In the genomic region with DNA sequence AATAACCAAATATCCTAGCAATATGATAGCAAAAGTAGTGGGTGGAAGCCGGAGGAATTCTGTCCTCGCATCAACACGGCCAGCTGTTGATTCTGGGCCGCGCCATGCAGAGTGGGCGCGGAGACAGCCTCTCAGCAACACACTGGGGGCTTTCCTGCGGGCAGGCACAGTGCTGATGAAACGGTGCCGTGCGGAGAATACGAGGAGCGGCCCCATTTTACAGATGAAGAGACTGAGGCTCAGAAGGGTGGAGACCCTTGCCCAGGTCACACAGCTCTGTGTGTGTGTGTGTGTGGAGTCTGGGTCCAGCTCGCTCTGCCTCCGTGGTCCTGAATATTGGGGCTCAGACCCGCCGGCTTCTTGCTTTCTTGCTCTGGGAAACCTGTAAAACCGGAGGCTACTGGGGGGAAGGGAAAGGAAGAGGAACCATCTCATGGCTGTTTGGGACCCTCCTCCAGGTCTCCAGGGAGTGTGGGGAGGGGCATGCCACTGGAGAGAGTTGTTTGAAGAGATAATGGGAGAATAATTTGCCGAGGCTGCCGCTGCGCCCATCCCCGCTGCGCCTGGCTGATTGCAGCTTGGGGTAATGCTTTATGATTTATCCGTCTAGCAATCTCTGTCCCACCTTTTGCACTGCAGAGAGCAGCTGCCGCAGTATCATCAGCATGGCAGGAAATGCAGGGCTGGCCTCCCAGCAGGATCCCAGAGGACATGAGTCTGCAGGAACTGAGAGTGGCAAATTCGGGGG, we compare ENCODE assay signal across 14 cellular contexts. TPM values are rescaled to one million over a fixed set of nuclear protein-coding genes. Genes with fewer than 3 reads are reported as not detected.
DNase-seq lines count a peak whose midpoint lies in the region; ATAC-seq and TF ChIP-seq lines count a peak whose summit lies in the region.
"Had no signal": no experiment of that assay in that cellular context is flagged by ENCODE, and none has a peak within 500 bp of the region (broad histone marks: within the 10 kb centered on the region; RNA-seq: fewer than 3 reads in every experiment).

No MANE protein-coding gene starts in this region.

- H3K27ac Mint-ChIP-seq in activated CD4-positive, alpha-beta T cell treated with anti-CD3 and anti-CD28 coated beads, Interleukin-2, amount 10 ng/mL, durations not matched to agents 7 days and 5 days: no peak overlapping the region
- H3K27ac Mint-ChIP-seq: CD8-positive, alpha-beta T cell had no signal

- H3K27ac ChIP-seq in iPS-20b (ENCODE audit: low read length): no peak overlapping the region
- peak overlapping the region in 3 of 5 donors; percentile 54 to 82 (median 63) for H3K27ac ChIP-seq in stomach

- H3K9me3 ChIP-seq in iPS-20b (ENCODE audit: insufficient read depth, low read depth, low read length): no peaks in the 10 kb centered on the region
- no peaks in the 10 kb centered on the region for H3K9me3 ChIP-seq in stomach

- POLR2A ChIA-PET in activated CD4-positive, alpha-beta T cell treated with anti-CD3 and anti-CD28 coated beads, Interleukin-2, amount 10 ng/mL, durations not matched to agents 7 days and 5 days (lab: Charles Lee): no interaction called here

- H3K36me3 Mint-ChIP-seq in activated CD4-positive, alpha-beta T cell treated with anti-CD3 and anti-CD28 coated beads, Interleukin-2, amount 10 ng/mL, durations not matched to agents 7 days and 5 days (ENCODE audit: low read depth): no peaks in the 10 kb centered on the region
- H3K36me3 Mint-ChIP-seq: CD8-positive, alpha-beta T cell had no signal

- peaks cover 2% of the 10 kb centered on the region for H3K27me3 Mint-ChIP-seq in activated CD4-positive, alpha-beta T cell treated with anti-CD3 and anti-CD28 coated beads, Interleukin-2, amount 10 ng/mL, durations not matched to agents 7 days and 5 days

- no peak overlapping the region for H3K4me3 Mint-ChIP-seq in activated CD4-positive, alpha-beta T cell treated with anti-CD3 and anti-CD28 coated beads, Interleukin-2, amount 10 ng/mL, durations not matched to agents 7 days and 5 days
- H3K4me3 Mint-ChIP-seq: CD8-positive, alpha-beta T cell; central memory CD8-positive, alpha-beta T cell had no signal

- H3K4me1 ChIP-seq in iPS-20b (ENCODE audit: insufficient read depth, low read length): peaks cover 6% of the 10 kb centered on the region; the same call in 1 of the 2 replicates
- peaks cover 0 to 46% (median 3%) of the 10 kb centered on the region in 4 donors for H3K4me1 ChIP-seq in stomach

- CTCF ChIA-PET in activated CD4-positive, alpha-beta T cell treated with anti-CD3 and anti-CD28 coated beads, Interleukin-2, amount 10 ng/mL, durations not matched to agents 7 days and 5 days (lab: Charles Lee): no interaction called here

- TF ChIP-seq EP300 in stomach (IDR thresholded peaks at IDR 0.05): no peak

- 73 to 80% (median 77%) methylated on average over 26 of the region's 26 CpGs for WGBS in stomach, 5 donors

- no peak for TF ChIP-seq CTCF in NB4 (IDR thresholded peaks at IDR 0.05; ENCODE audit: low read depth, low read length)
- no peak for TF ChIP-seq CTCF in stomach (IDR thresholded peaks at IDR 0.05)

- H3K27me3 ChIP-seq in iPS-20b (ENCODE audit: insufficient read depth, low read length) (no peaks in the 10 kb centered on the region), stomach (no peaks in the 10 kb centered on the region)

- H3K9ac ChIP-seq in iPS-20b (ENCODE audit: low read depth, low read length): peak overlapping the region; percentile 27; the same call in 1 of the 2 replicates

- DNase-seq in NB4 (ENCODE audit: low read depth) (peak; percentile 87), stomach (no peak), COLO829 (ENCODE audit: low spot score) (no peak), NCI-H1092 treated with DMSO at 0.1 percent for 48 hours (lab: John Stamatoyannopoulos, UW) (no peak)
- no peak for DNase-seq in activated CD4-positive, alpha-beta T cell treated with anti-CD3 and anti-CD28 coated beads, Interleukin-2, amount 10 ng/mL, durations not matched to agents 7 days and 5 days
- DNase-seq: activated CD8-positive, alpha-beta memory T cell treated with anti-CD3 and anti-CD28 coated beads for 24 hours; activated naive CD4-positive, alpha-beta T cell treated with Interleukin-2 at 50 U/mL for 16 hours; CD8-positive, alpha-beta T cell; KG1 had no signal

- no peaks in the 10 kb centered on the region for H3K4me1 Mint-ChIP-seq in activated CD4-positive, alpha-beta T cell treated with anti-CD3 and anti-CD28 coated beads, Interleukin-2, amount 10 ng/mL, durations not matched to agents 7 days and 5 days
- H3K4me1 Mint-ChIP-seq: central memory CD8-positive, alpha-beta T cell had no signal

- intact Hi-C loops in stomach (cut with DNase I; ENCODE audit: low total_unique reads): no loop called here

- ATAC-seq in HG03159 (IDR thresholded peaks at IDR 0.05; ENCODE audit: unreplicated experiment): no peak
- ATAC-seq: CD8-positive, alpha-beta T cell; right cardiac atrium had no signal

- TF ChIP-seq POLR2A in NB4 (IDR thresholded peaks at IDR 0.05; ENCODE audit: extremely low read depth, insufficient read length) (no peak), stomach (IDR thresholded peaks at IDR 0.05) (no peak)

- H3K9me3 Mint-ChIP-seq in activated CD4-positive, alpha-beta T cell treated with anti-CD3 and anti-CD28 coated beads, Interleukin-2, amount 10 ng/mL, durations not matched to agents 7 days and 5 days: no peaks in the 10 kb centered on the region
- H3K9me3 Mint-ChIP-seq: CD8-positive, alpha-beta T cell; central memory CD8-positive, alpha-beta T cell had no signal

- no peaks in the 10 kb centered on the region for H3K36me3 ChIP-seq in iPS-20b (ENCODE audit: insufficient read depth, low read depth, low read length)
- H3K36me3 ChIP-seq in stomach: no peaks in the 10 kb centered on the region

- H3K4me3 ChIP-seq in NB4 (ENCODE audit: low read depth, low read length) (no peak overlapping the region), iPS-20b (ENCODE audit: low read length) (no peak overlapping the region), stomach (no peak overlapping the region)

TF ChIP-seq in PFSK-1, 5 proteins besides CTCF, POLR2A, EP300 and RAD21:
- peak; percentile 15 for TF ChIP-seq FOXP2 (optimal IDR thresholded peaks at IDR 0.05; ENCODE audit: borderline replicate concordance, extremely low read depth, extremely low read length, insufficient read depth)
- TF ChIP-seq, protein P1, sequence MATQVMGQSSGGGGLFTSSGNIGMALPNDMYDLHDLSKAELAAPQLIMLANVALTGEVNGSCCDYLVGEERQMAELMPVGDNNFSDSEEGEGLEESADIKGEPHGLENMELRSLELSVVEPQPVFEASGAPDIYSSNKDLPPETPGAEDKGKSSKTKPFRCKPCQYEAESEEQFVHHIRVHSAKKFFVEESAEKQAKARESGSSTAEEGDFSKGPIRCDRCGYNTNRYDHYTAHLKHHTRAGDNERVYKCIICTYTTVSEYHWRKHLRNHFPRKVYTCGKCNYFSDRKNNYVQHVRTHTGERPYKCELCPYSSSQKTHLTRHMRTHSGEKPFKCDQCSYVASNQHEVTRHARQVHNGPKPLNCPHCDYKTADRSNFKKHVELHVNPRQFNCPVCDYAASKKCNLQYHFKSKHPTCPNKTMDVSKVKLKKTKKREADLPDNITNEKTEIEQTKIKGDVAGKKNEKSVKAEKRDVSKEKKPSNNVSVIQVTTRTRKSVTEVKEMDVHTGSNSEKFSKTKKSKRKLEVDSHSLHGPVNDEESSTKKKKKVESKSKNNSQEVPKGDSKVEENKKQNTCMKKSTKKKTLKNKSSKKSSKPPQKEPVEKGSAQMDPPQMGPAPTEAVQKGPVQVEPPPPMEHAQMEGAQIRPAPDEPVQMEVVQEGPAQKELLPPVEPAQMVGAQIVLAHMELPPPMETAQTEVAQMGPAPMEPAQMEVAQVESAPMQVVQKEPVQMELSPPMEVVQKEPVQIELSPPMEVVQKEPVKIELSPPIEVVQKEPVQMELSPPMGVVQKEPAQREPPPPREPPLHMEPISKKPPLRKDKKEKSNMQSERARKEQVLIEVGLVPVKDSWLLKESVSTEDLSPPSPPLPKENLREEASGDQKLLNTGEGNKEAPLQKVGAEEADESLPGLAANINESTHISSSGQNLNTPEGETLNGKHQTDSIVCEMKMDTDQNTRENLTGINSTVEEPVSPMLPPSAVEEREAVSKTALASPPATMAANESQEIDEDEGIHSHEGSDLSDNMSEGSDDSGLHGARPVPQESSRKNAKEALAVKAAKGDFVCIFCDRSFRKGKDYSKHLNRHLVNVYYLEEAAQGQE (IDR thresholded peaks at IDR 0.05; ENCODE audit: insufficient read depth in 1 of 2, low read depth in 2 of 2, low read length in 2 of 2): no peak
- TF ChIP-seq TAF1 (IDR thresholded peaks at IDR 0.05; ENCODE audit: borderline replicate concordance, insufficient read depth, low read length): no peak
TF ChIP-seq in PFSK-1: peak in this region for 1.

RNA-seq across cellular contexts. Expression of a gene that starts 36.6 kb away (rescaled TPM):
- 22.2 TPM for polyA plus RNA-seq in PFSK-1 (2012; ENCODE audit: insufficient read length, low read depth)
- total RNA-seq in stomach: 10 to 100 TPM; 12.8 to 50.0 (median 16.7) TPM
- 10 to 100 TPM in 1 of 3 donors, 1 to 10 TPM in 2; 3.2 to 26.0 (median 6.4) TPM for polyA plus RNA-seq in stomach
- 1 to 10 TPM; 1.0 to 1.2 TPM for total RNA-seq in activated CD4-positive, alpha-beta T cell treated with anti-CD3 and anti-CD28 coated beads, Interleukin-2, amount 10 ng/mL, durations not matched to agents 7 days and 5 days

RNA-seq across cellular contexts. Expression of a gene that starts 56.8 kb away (rescaled TPM):
- 0.29 TPM for polyA plus RNA-seq in PFSK-1 (2012; ENCODE audit: insufficient read length, low read depth)
- total RNA-seq in stomach: 10 to 100 TPM in 1 of 5 donors, 1 to 10 TPM in 4; 1.7 to 21.1 (median 7.5) TPM
- polyA plus RNA-seq in stomach: 1 to 10 TPM; 1.1 to 7.3 (median 1.2) TPM
- total RNA-seq in activated CD4-positive, alpha-beta T cell treated with anti-CD3 and anti-CD28 coated beads, Interleukin-2, amount 10 ng/mL, durations not matched to agents 7 days and 5 days: not detected
- total RNA-seq: CD8-positive, alpha-beta T cell had no signal

Comparison
In these comparisons a context has a peak if more than half of its experiments do, and no peak if none do; other contexts are left out.
1. RNA of a gene that starts 36.6 kb away (total RNA-seq): 12.8 to 50.0 TPM in stomach; 1.0 to 1.2 TPM in activated CD4-positive, alpha-beta T cell treated with anti-CD3 and anti-CD28 coated beads, Interleukin-2, amount 10 ng/mL, durations not matched to agents 7 days and 5 days; every median in the first group is over 4 times any median in the second.